18 cellular contexts compared by ENCODE assay signal in the genomic region with DNA sequence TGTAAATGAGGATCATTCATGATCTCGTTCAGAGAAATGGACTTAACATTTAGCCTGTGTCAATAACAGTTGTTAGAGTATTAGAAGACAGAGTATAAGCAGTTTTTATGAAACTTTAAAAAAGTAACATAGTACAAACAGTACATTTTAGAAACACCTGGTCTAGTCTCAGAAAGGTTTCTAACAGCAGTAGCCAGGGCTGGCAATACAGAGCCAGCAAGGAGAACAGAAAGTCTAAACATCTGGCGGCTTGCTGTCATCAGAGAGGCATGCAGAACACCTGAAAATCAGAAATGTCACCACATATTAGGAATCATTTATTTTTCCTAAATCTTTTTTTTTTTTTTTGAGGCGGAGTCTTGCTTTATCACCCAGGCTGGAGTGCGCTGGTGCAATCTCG. TPM values are rescaled to one million over a fixed set of nuclear protein-coding genes. Genes with fewer than 3 reads are reported as not detected.
DNase-seq lines count a peak whose midpoint lies in the region; ATAC-seq and TF ChIP-seq lines count a peak whose summit lies in the region.
"Had no signal": no experiment of that assay in that cellular context is flagged by ENCODE, and none has a peak within 500 bp of the region (broad histone marks: within the 10 kb centered on the region; RNA-seq: fewer than 3 reads in every experiment).

No MANE protein-coding gene starts in this region.

- H3K9me3 ChIP-seq in Panc1 (ENCODE audit: control insufficient read depth, insufficient read depth, low read depth, low read length) = no peaks in the 10 kb centered on the region
- H3K9me3 ChIP-seq: BLaER1, Caco-2, HAP-1 had no signal

- POLR2A ChIA-PET in Panc1 (lab: Charles Lee) = interaction anchor here (0.6 kb wide), 1 partner anchor 129 kb away, joined by 6 read pairs; no protein-coding TSS in a partner anchor

- TF ChIP-seq CTCF in GM12865 (IDR thresholded peaks at IDR 0.05; ENCODE audit: insufficient read depth, low read depth, low read length, missing control alignments) (no peak), Panc1 (IDR thresholded peaks at IDR 0.05) (no peak)

- no peaks in the 10 kb centered on the region for H3K27me3 ChIP-seq in Panc1 (ENCODE audit: control insufficient read depth, insufficient read depth, low read length)
- H3K27me3 ChIP-seq: BLaER1 had no signal

- intact Hi-C loops in Panc1 (cut with micrococcal nuclease; ENCODE audit: unreplicated experiment) = no loop called here

- H3K4me3 ChIP-seq in GM12865 (ENCODE audit: low read depth, low read length) (no peak overlapping the region), Panc1 (ENCODE audit: low read depth in 2 of 2, low read length in 2 of 2) (no peak overlapping the region)
- H3K4me3 ChIP-seq: BLaER1, HAP-1 had no signal

- peaks cover 14% of the 10 kb centered on the region for H3K4me1 ChIP-seq in Panc1 (ENCODE audit: control insufficient read depth, insufficient read depth, low read length)
- H3K4me1 ChIP-seq: BLaER1, Caco-2, HAP-1 had no signal

- H3K27ac ChIP-seq in Panc1 (ENCODE audit: low read length) = peak overlapping the region; percentile 15; the same call in 1 of the 2 replicates
- H3K27ac ChIP-seq: 22Rv1, BLaER1, C4-2B had no signal

- peaks cover 39% of the 10 kb centered on the region for H3K36me3 ChIP-seq in Panc1 (ENCODE audit: control insufficient read depth, insufficient read depth, low read length)
- H3K36me3 ChIP-seq: BLaER1 had no signal

- in situ Hi-C loops in Panc1 (cut with HindIII; ENCODE audit: low pct_unique_long_range_greater_than_20kb, low sequenced_read_pairs) = no loop called here

- DNase-seq in GM12865 (ENCODE audit: low read depth) (peak; percentile 26), Panc1 (ENCODE audit: low read depth, low spot score) (no peak), glomerular visceral epithelial cell (ENCODE audit: extremely low spot score) (no peak), hepatic stellate cell (ENCODE audit: low spot score) (no peak)
- no peak for DNase-seq in activated T-cell treated with anti-CD3 and anti-CD28 coated beads, Interleukin-2, amount 50 U/mL, for 48 hours
- DNase-seq: Caco-2; CD4-positive, CD25-positive, alpha-beta regulatory T cell; CD8-positive, alpha-beta T cell; DMS79; EL; GDM1; GOT3; HFFc6 had no signal

- CTCF ChIA-PET in Panc1 (lab: Charles Lee) = no interaction called here

- BruUV-seq in Panc1 (replicated peaks; lab: Mats Ljungman, UMichigan) = no TSS peak

- ATAC-seq in HG02870 (IDR thresholded peaks at IDR 0.05; ENCODE audit: unreplicated experiment) (peak; percentile 66), Panc1 (no peak)
- ATAC-seq: CD8-positive, alpha-beta T cell had no signal

RNA-seq across cellular contexts. Expression of a gene that starts 50.1 kb away (rescaled TPM):
- total RNA-seq in Panc1 (2021; ENCODE audit: unreplicated experiment) = 682 TPM
- polyA plus RNA-seq in Panc1 (2012; ENCODE audit: insufficient read length) = 1,449 TPM
